Comparison of ENCODE assay signal across 28 cellular contexts in genomic region chr2:154934213-154934612, GRCh38.
"Had no signal": no experiment of that assay in that cellular context is flagged by ENCODE, and none has a peak within 500 bp of the region (broad histone marks: within the 10 kb centered on the region; RNA-seq: fewer than 3 reads in every experiment).

No MANE protein-coding gene starts in this region.

- FAIRE-seq: colon, endometrium, endothelial cell of umbilical vein, frontal cortex had no signal

- ATAC-seq: effector memory CD8-positive, alpha-beta T cell; esophagus mucosa; foreskin keratinocyte; gastrocnemius medialis; gastroesophageal sphincter; heart left ventricle; heart right ventricle had no signal

- H3K36me3 ChIP-seq: colonic mucosa, esophagus muscularis mucosa, esophagus squamous epithelium, gastrocnemius medialis, gastroesophageal sphincter, heart left ventricle, heart right ventricle had no signal

- H3K9me3 ChIP-seq: colonic mucosa, esophagus squamous epithelium, gastrocnemius medialis had no signal

- H3K27ac ChIP-seq: colonic mucosa, coronary artery, dorsolateral prefrontal cortex, epithelial cell of prostate, esophagus muscularis mucosa, esophagus squamous epithelium, foreskin keratinocyte, gastrocnemius medialis, gastroesophageal sphincter, heart left ventricle, heart right ventricle had no signal

- H3K27me3 ChIP-seq: colonic mucosa, dorsolateral prefrontal cortex, esophagus muscularis mucosa, esophagus squamous epithelium, foreskin keratinocyte, gastrocnemius medialis, gastroesophageal sphincter, heart left ventricle, heart right ventricle had no signal

- DNase-seq: colonic mucosa; cortex of kidney; dermis blood vessel endothelial cell; dorsolateral prefrontal cortex; effector CD4-positive, alpha-beta T cell; effector CD8-positive, alpha-beta T cell; effector memory CD4-positive, alpha-beta T cell; effector memory CD8-positive, alpha-beta T cell; endodermal cell; erythroblast; esophagus squamous epithelium; foreskin fibroblast; foreskin keratinocyte; foreskin melanocyte; gastrocnemius medialis; glutamatergic neuron; head of caudate nucleus; heart left ventricle; heart right ventricle had no signal

- H3K4me3 ChIP-seq: colonic mucosa, coronary artery, dorsolateral prefrontal cortex, esophagus muscularis mucosa, esophagus squamous epithelium, gastrocnemius medialis, gastroesophageal sphincter, heart left ventricle, heart right ventricle had no signal

- H3K4me1 ChIP-seq: colonic mucosa, esophagus muscularis mucosa, esophagus squamous epithelium, foreskin keratinocyte, gastrocnemius medialis, gastroesophageal sphincter, heart left ventricle, heart right ventricle had no signal
